22 cellular contexts compared by ENCODE assay signal in genomic region chr5:64923151-64923685, GRCh38.
A peak's percentile ranks its signal among the peaks of the same experiment; 100 is the strongest.
DNase-seq lines count a peak whose midpoint lies in the region; ATAC-seq and TF ChIP-seq lines count a peak whose summit lies in the region.
"Had no signal": no experiment of that assay in that cellular context is flagged by ENCODE, and none has a peak within 500 bp of the region (broad histone marks: within the 10 kb centered on the region; RNA-seq: fewer than 3 reads in every experiment).

No MANE protein-coding gene starts in this region.

- no peak overlapping the region for H3K27ac Mint-ChIP-seq in activated naive CD8-positive, alpha-beta T cell treated with anti-CD3 and anti-CD28 coated beads, Interleukin-2, amount 50 U/mL, for 24 hours
- H3K27ac Mint-ChIP-seq in activated naive CD8-positive, alpha-beta T cell treated with anti-CD3 and anti-CD28 coated beads for 36 hours = no peak overlapping the region
- no peak overlapping the region for H3K27ac Mint-ChIP-seq in stimulated activated naive CD8-positive, alpha-beta T cell treated with anti-CD3 and anti-CD28 coated beads, Interleukin-15, amount 100 ng/mL, for 72 hours
- no peak overlapping the region for H3K27ac Mint-ChIP-seq in CD8-positive, alpha-beta memory T cell
- H3K27ac Mint-ChIP-seq: stimulated activated naive CD8-positive, alpha-beta T cell treated with anti-CD3 and anti-CD28 coated beads, Interleukin-15, Interleukin-2, amounts not matched to agents 100 ng/mL and 50 ng/mL, for 24 hours; T-cell had no signal

- H3K36me3 Mint-ChIP-seq in activated naive CD8-positive, alpha-beta T cell treated with anti-CD3 and anti-CD28 coated beads, Interleukin-2, amount 50 U/mL, for 24 hours (ENCODE audit: low read depth) = peaks cover 42% of the 10 kb centered on the region
- peaks cover 45% of the 10 kb centered on the region for H3K36me3 Mint-ChIP-seq in activated naive CD8-positive, alpha-beta T cell treated with anti-CD3 and anti-CD28 coated beads for 36 hours
- peaks cover 37 to 61% (median 54%) of the 10 kb centered on the region in 3 donors for H3K36me3 Mint-ChIP-seq in CD8-positive, alpha-beta memory T cell

- POLR2A ChIA-PET in CD8-positive, alpha-beta memory T cell (lab: Charles Lee) = no interaction called here

- no peaks in the 10 kb centered on the region for H3K27me3 Mint-ChIP-seq in activated naive CD8-positive, alpha-beta T cell treated with anti-CD3 and anti-CD28 coated beads, Interleukin-2, amount 50 U/mL, for 24 hours
- H3K27me3 Mint-ChIP-seq in activated naive CD8-positive, alpha-beta T cell treated with anti-CD3 and anti-CD28 coated beads for 36 hours = no peaks in the 10 kb centered on the region
- H3K27me3 Mint-ChIP-seq in stimulated activated naive CD8-positive, alpha-beta T cell treated with anti-CD3 and anti-CD28 coated beads, Interleukin-15, amount 100 ng/mL, for 72 hours = no peaks in the 10 kb centered on the region
- no peaks in the 10 kb centered on the region for H3K27me3 Mint-ChIP-seq in CD8-positive, alpha-beta memory T cell
- H3K27me3 Mint-ChIP-seq: stimulated activated naive CD8-positive, alpha-beta T cell treated with anti-CD3 and anti-CD28 coated beads, Interleukin-15, Interleukin-2, amounts not matched to agents 100 ng/mL and 50 ng/mL, for 24 hours; T-cell had no signal

- DNase-seq in activated naive CD8-positive, alpha-beta T cell treated with anti-CD3 and anti-CD28 coated beads, Interleukin-2, amount 50 U/mL, for 24 hours = peak; percentile 2
- no peak for DNase-seq in activated naive CD8-positive, alpha-beta T cell treated with anti-CD3 and anti-CD28 coated beads for 36 hours
- DNase-seq in RPMI7951 (ENCODE audit: low read depth) (peak; percentile 36), foreskin fibroblast (peak; percentile 6 to 24), DMS53 treated with DMSO at 0.1 percent for 48 hours (lab: John Stamatoyannopoulos, UW; ENCODE audit: unreplicated experiment) (no peak), NCI-H82 (lab: John Stamatoyannopoulos, UW) (no peak)
- DNase-seq in stimulated activated naive CD8-positive, alpha-beta T cell treated with anti-CD3 and anti-CD28 coated beads, Interleukin-15, amount 100 ng/mL, for 72 hours = no peak
- DNase-seq in CD8-positive, alpha-beta memory T cell = no peak
- DNase-seq: ACHN; activated CD4-positive, CD25-positive, alpha-beta regulatory T cell; activated gamma-delta T cell treated with Interleukin-2 at 50 U/mL for 16 hours; dermis blood vessel endothelial cell; Karpas-422; left ventricle myocardium inferior; NCI-H2029; NCI-H524 treated with DMSO at 0.1 percent for 48 hours; Peyer's patch; T-cell; uterus had no signal

- peaks cover 34% of the 10 kb centered on the region for H3K9me3 Mint-ChIP-seq in activated naive CD8-positive, alpha-beta T cell treated with anti-CD3 and anti-CD28 coated beads, Interleukin-2, amount 50 U/mL, for 24 hours
- H3K9me3 Mint-ChIP-seq in activated naive CD8-positive, alpha-beta T cell treated with anti-CD3 and anti-CD28 coated beads for 36 hours = peaks cover 23% of the 10 kb centered on the region
- H3K9me3 Mint-ChIP-seq in stimulated activated naive CD8-positive, alpha-beta T cell treated with anti-CD3 and anti-CD28 coated beads, Interleukin-15, amount 100 ng/mL, for 72 hours = peaks cover 14 to 27% of the 10 kb centered on the region in 2 donors
- H3K9me3 Mint-ChIP-seq in CD8-positive, alpha-beta memory T cell = peaks cover 23 to 35% (median 29%) of the 10 kb centered on the region in 5 donors

- H3K27ac ChIP-seq in CD8-positive, alpha-beta memory T cell (ENCODE audit: low read depth, low read length) = no peak overlapping the region
- H3K27ac ChIP-seq: ascending aorta, esophagus muscularis mucosa, left ventricle myocardium inferior, Peyer's patch, uterus had no signal

- no peaks in the 10 kb centered on the region for H3K4me1 ChIP-seq in CD8-positive, alpha-beta memory T cell (ENCODE audit: insufficient read depth, low read length)
- H3K4me1 ChIP-seq: ascending aorta, esophagus muscularis mucosa, left ventricle myocardium inferior, Peyer's patch, uterus had no signal

- H3K27me3 ChIP-seq in CD8-positive, alpha-beta memory T cell (ENCODE audit: insufficient read depth, low read length, poor library complexity, severe bottlenecking) = no peaks in the 10 kb centered on the region
- H3K27me3 ChIP-seq: ascending aorta, esophagus muscularis mucosa, Peyer's patch, uterus had no signal

- H3K4me3 ChIP-seq in foreskin fibroblast (ENCODE audit: low read depth in 1 of 2, low read length in 2 of 2) = no peak overlapping the region
- H3K4me3 ChIP-seq in CD8-positive, alpha-beta memory T cell (ENCODE audit: low read length) = no peak overlapping the region
- H3K4me3 ChIP-seq: ascending aorta, esophagus muscularis mucosa, left ventricle myocardium inferior, Peyer's patch, uterus had no signal

- no peak for TF ChIP-seq CTCF in foreskin fibroblast (IDR thresholded peaks at IDR 0.05; ENCODE audit: low read depth, low read length)

- no peak overlapping the region for H3K4me3 Mint-ChIP-seq in activated naive CD8-positive, alpha-beta T cell treated with anti-CD3 and anti-CD28 coated beads, Interleukin-2, amount 50 U/mL, for 24 hours
- no peak overlapping the region for H3K4me3 Mint-ChIP-seq in activated naive CD8-positive, alpha-beta T cell treated with anti-CD3 and anti-CD28 coated beads for 36 hours
- H3K4me3 Mint-ChIP-seq in stimulated activated naive CD8-positive, alpha-beta T cell treated with anti-CD3 and anti-CD28 coated beads, Interleukin-15, amount 100 ng/mL, for 72 hours = no peak overlapping the region
- no peak overlapping the region for H3K4me3 Mint-ChIP-seq in CD8-positive, alpha-beta memory T cell
- H3K4me3 Mint-ChIP-seq: stimulated activated naive CD8-positive, alpha-beta T cell treated with anti-CD3 and anti-CD28 coated beads, Interleukin-15, Interleukin-2, amounts not matched to agents 100 ng/mL and 50 ng/mL, for 24 hours; T-cell had no signal

- peak; percentile 88 for ATAC-seq in activated naive CD8-positive, alpha-beta T cell treated with anti-CD3 and anti-CD28 coated beads, Interleukin-2, amount 50 U/mL, for 24 hours
- ATAC-seq in stimulated activated naive CD8-positive, alpha-beta T cell treated with anti-CD3 and anti-CD28 coated beads, Interleukin-15, amount 100 ng/mL, for 72 hours = peak; percentile 64
- ATAC-seq: T-cell had no signal

- H3K9me3 ChIP-seq in CD8-positive, alpha-beta memory T cell (ENCODE audit: low read length) = peaks cover 6% of the 10 kb centered on the region
- H3K9me3 ChIP-seq: uterus had no signal

- H3K36me3 ChIP-seq in CD8-positive, alpha-beta memory T cell (ENCODE audit: insufficient read depth, low read length) = no peaks in the 10 kb centered on the region
- H3K36me3 ChIP-seq: Peyer's patch, uterus had no signal

- H3K4me1 Mint-ChIP-seq in activated naive CD8-positive, alpha-beta T cell treated with anti-CD3 and anti-CD28 coated beads, Interleukin-2, amount 50 U/mL, for 24 hours = peaks cover 17% of the 10 kb centered on the region
- H3K4me1 Mint-ChIP-seq in activated naive CD8-positive, alpha-beta T cell treated with anti-CD3 and anti-CD28 coated beads for 36 hours = peaks cover 12% of the 10 kb centered on the region
- H3K4me1 Mint-ChIP-seq in stimulated activated naive CD8-positive, alpha-beta T cell treated with anti-CD3 and anti-CD28 coated beads, Interleukin-15, amount 100 ng/mL, for 72 hours = peaks cover 17% of the 10 kb centered on the region
- H3K4me1 Mint-ChIP-seq in CD8-positive, alpha-beta memory T cell = peaks cover 1 to 7% (median 6%) of the 10 kb centered on the region in 3 donors

- CTCF ChIA-PET in CD8-positive, alpha-beta memory T cell (lab: Charles Lee) = no interaction called here

Comparison
In these comparisons a context has a peak if more than half of its experiments do, and no peak if none do; other contexts are left out.
1. DNase-seq: peak in activated naive CD8-positive, alpha-beta T cell treated with anti-CD3 and anti-CD28 coated beads, Interleukin-2, amount 50 U/mL, for 24 hours (single experiment), RPMI7951 (single experiment) and foreskin fibroblast (2 of 2); none in activated naive CD8-positive, alpha-beta T cell treated with anti-CD3 and anti-CD28 coated beads for 36 hours (single experiment), stimulated activated naive CD8-positive, alpha-beta T cell treated with anti-CD3 and anti-CD28 coated beads, Interleukin-15, amount 100 ng/mL, for 72 hours (0 of 2), DMS53 treated with DMSO at 0.1 percent for 48 hours (single experiment), CD8-positive, alpha-beta memory T cell (0 of 5) and NCI-H82 (single experiment).